10 cellular contexts compared by ENCODE assay signal in genomic region chr15:96338772-96339661, GRCh38. TPM values are rescaled to one million over a fixed set of nuclear protein-coding genes. Genes with fewer than 3 reads are reported as not detected.
DNase-seq lines count a peak whose midpoint lies in the region; ATAC-seq and TF ChIP-seq lines count a peak whose summit lies in the region.
"Had no signal": no experiment of that assay in that cellular context is flagged by ENCODE, and none has a peak within 500 bp of the region (broad histone marks: within the 10 kb centered on the region; RNA-seq: fewer than 3 reads in every experiment).

No MANE protein-coding gene starts in this region.

- H3K27me3 ChIP-seq in H7 (ENCODE audit: control insufficient read depth, insufficient read depth, low read length) (peaks cover 93% of the 10 kb centered on the region), hepatocyte (no peaks in the 10 kb centered on the region), skeletal muscle satellite cell (ENCODE audit: control insufficient read depth, insufficient read depth, low read length) (no peaks in the 10 kb centered on the region)

- H3K4me1 Mint-ChIP-seq in effector memory CD8-positive, alpha-beta T cell (ENCODE audit: low read depth in 2 of 2): peaks cover 2 to 4% of the 10 kb centered on the region in 2 donors

- H3K27ac ChIP-seq in VCaP (peak overlapping the region; percentile 100), hepatocyte (peak overlapping the region; percentile 88)
- H3K27ac ChIP-seq: neutrophil had no signal

- peaks cover 52% of the 10 kb centered on the region for H4K20me1 ChIP-seq in hepatocyte (ENCODE audit: insufficient read depth, poor library complexity, severe bottlenecking)

- H3K4me3 ChIP-seq in H7 (ENCODE audit: insufficient read depth, low read depth, low read length): no peak overlapping the region
- peak overlapping the region; percentile 43 for H3K4me3 ChIP-seq in hepatocyte
- peak overlapping the region; percentile 94 for H3K4me3 ChIP-seq in skeletal muscle satellite cell (ENCODE audit: low read length)

- H3K9me2 ChIP-seq in hepatocyte (replicated peaks; ENCODE audit: insufficient read depth): no peaks in the 10 kb centered on the region

- 15% methylated on average over 7 of the region's 7 CpGs for WGBS in hepatocyte (ENCODE audit: low lambda C conversion rate, missing lambda C conversion rate)

- no peak overlapping the region for H3K4me3 Mint-ChIP-seq in effector memory CD8-positive, alpha-beta T cell
- H3K4me3 Mint-ChIP-seq: activated naive CD4-positive, alpha-beta T cell treated with anti-CD3 and anti-CD28 coated beads, Interleukin-2, amount 50 U/mL, for 24 hours had no signal

- peaks cover 100% of the 10 kb centered on the region for H3K79me2 ChIP-seq in hepatocyte

- H3K9ac ChIP-seq in skeletal muscle satellite cell (ENCODE audit: low read depth, low read length): peak overlapping the region; percentile 95

- H3K4me2 ChIP-seq in hepatocyte: peak overlapping the region; percentile 96
- H3K4me2 ChIP-seq in skeletal muscle satellite cell (ENCODE audit: low read length): peak overlapping the region; percentile 78

- H3K4me1 ChIP-seq in hepatocyte (ENCODE audit: insufficient read depth) (peaks cover 62% of the 10 kb centered on the region), skeletal muscle satellite cell (ENCODE audit: control insufficient read depth, insufficient read depth, low read length) (peaks cover 11% of the 10 kb centered on the region)

- no peak for ATAC-seq in effector memory CD8-positive, alpha-beta T cell (replicated peaks)
- ATAC-seq in GM18861 (IDR thresholded peaks at IDR 0.05; ENCODE audit: unreplicated experiment) (no peak), HG03095 (IDR thresholded peaks at IDR 0.05; ENCODE audit: unreplicated experiment) (no peak)

- H3K36me3 ChIP-seq in H7 (replicated peaks; ENCODE audit: control insufficient read depth, insufficient read depth, low read length) (no peaks in the 10 kb centered on the region), hepatocyte (replicated peaks; ENCODE audit: insufficient read depth, low read depth) (no peaks in the 10 kb centered on the region), skeletal muscle satellite cell (ENCODE audit: insufficient read depth, low read length) (peaks cover 86% of the 10 kb centered on the region)
- H3K36me3 ChIP-seq: neutrophil had no signal

- H3K9me3 Mint-ChIP-seq in effector memory CD8-positive, alpha-beta T cell: no peaks in the 10 kb centered on the region

- no peak overlapping the region for H2AFZ ChIP-seq in hepatocyte

- DNase-seq in H7 (peak; percentile 50), hepatocyte (ENCODE audit: low spot score) (no peak), AG20443 (ENCODE audit: low spot score) (no peak)
- DNase-seq in effector memory CD8-positive, alpha-beta T cell: no peak

- H3K27ac Mint-ChIP-seq in effector memory CD8-positive, alpha-beta T cell: no peak overlapping the region
- H3K27ac Mint-ChIP-seq: activated naive CD4-positive, alpha-beta T cell treated with anti-CD3 and anti-CD28 coated beads, Interleukin-2, amount 50 U/mL, for 24 hours had no signal

- H3K27me3 Mint-ChIP-seq in effector memory CD8-positive, alpha-beta T cell: peaks cover 78 to 89% of the 10 kb centered on the region in 2 donors

- H3K9me3 ChIP-seq in hepatocyte (ENCODE audit: low read depth): no peaks in the 10 kb centered on the region
- H3K9me3 ChIP-seq in skeletal muscle satellite cell (replicated peaks; ENCODE audit: low read length): no peaks in the 10 kb centered on the region
- H3K9me3 ChIP-seq: neutrophil had no signal

- peaks cover 7% of the 10 kb centered on the region for H3K36me3 Mint-ChIP-seq in effector memory CD8-positive, alpha-beta T cell (ENCODE audit: insufficient read depth)

- TF ChIP-seq CTCF in VCaP (conservative IDR thresholded peaks at IDR 0.05) (no peak), hepatocyte (IDR thresholded peaks at IDR 0.05; ENCODE audit: poor library complexity) (no peak)

RNA-seq across cellular contexts. Expression of gene NR2F2, which starts 8.5 kb away (rescaled TPM):
- total RNA-seq in H7 (2014; rRNA removed; shearing (Covaris generic)): 0.17 TPM in 1 of 2 replicates, not detected in the other
- 16.5 and 23.0 TPM in 2 replicates for total RNA-seq in hepatocyte
- polyA plus RNA-seq in hepatocyte: 27.9 and 28.3 TPM in 2 replicates
- total RNA-seq in skeletal muscle satellite cell (2012; rRNA removed): 9.9 and 10.0 TPM in 2 replicates

Comparison
In these comparisons a context has a peak if more than half of its experiments do, and no peak if none do; other contexts are left out.
1. RNA of gene NR2F2, which starts 8.5 kb away (total RNA-seq): 16.5 to 23.0 TPM in hepatocyte; 0.17 TPM in H7; every median in the first group is over 10 times any median in the second.